ENCODE assay signal across 18 cellular contexts in the genomic region with DNA sequence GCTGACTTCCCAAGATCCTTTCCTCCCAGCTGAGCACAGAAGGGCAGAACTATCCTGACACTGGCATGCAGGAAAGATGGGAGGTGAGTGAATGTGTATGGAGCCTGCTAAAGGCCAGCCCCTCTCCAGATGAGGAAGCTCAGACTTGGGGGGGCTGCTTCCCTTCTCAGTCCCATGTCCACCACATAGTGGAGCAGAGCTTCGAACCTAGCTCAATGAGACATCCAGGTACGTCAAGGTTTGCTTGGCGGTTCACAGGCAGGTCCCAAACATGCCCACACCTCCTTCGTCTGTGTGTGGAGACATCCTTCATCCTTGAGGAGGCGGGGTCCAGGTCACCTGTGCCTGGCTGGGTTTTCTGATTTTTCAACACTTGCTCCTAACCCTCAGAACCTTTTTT. TPM values are rescaled to one million over a fixed set of nuclear protein-coding genes. Genes with fewer than 3 reads are reported as not detected.
DNase-seq lines count a peak whose midpoint lies in the region; ATAC-seq and TF ChIP-seq lines count a peak whose summit lies in the region.
"Had no signal": no experiment of that assay in that cellular context is flagged by ENCODE, and none has a peak within 500 bp of the region (broad histone marks: within the 10 kb centered on the region; RNA-seq: fewer than 3 reads in every experiment).

No MANE protein-coding gene starts in this region.

- TF ChIP-seq CTCF in breast epithelium (IDR thresholded peaks at IDR 0.05) (no peak), MCF 10A (IDR thresholded peaks at IDR 0.05; ENCODE audit: unreplicated experiment) (no peak), chondrocyte (IDR thresholded peaks at IDR 0.05) (no peak), spleen (IDR thresholded peaks at IDR 0.05 in 8 of 11, conservative IDR thresholded peaks at IDR 0.05 in 3 of 11) (no peak), GM20000 (IDR thresholded peaks at IDR 0.05; ENCODE audit: extremely low read depth, missing control alignments) (no peak)

- H3K9me3 Mint-ChIP-seq in MCF 10A (ENCODE audit: unreplicated experiment) (no peaks in the 10 kb centered on the region), chondrocyte (ENCODE audit: low read depth) (no peaks in the 10 kb centered on the region)
- no peaks in the 10 kb centered on the region for H3K9me3 Mint-ChIP-seq in activated naive CD4-positive, alpha-beta T cell treated with anti-CD3 and anti-CD28 coated beads, Interleukin-2, amount 50 U/mL, for 72 hours

- POLR2A ChIA-PET in MCF 10A (lab: Yijun Ruan, JAX): interaction anchor here (0.6 to 3.0 kb wide), 3 partner anchors 19 to 22 kb away, joined by 3 to 33 read pairs (median 3); no protein-coding TSS in a partner anchor

- H3K4me1 Mint-ChIP-seq in MCF 10A (ENCODE audit: insufficient read depth, unreplicated experiment): peaks cover 57% of the 10 kb centered on the region
- H3K4me1 Mint-ChIP-seq in chondrocyte (ENCODE audit: low read depth): peaks cover 32% of the 10 kb centered on the region

- no peaks in the 10 kb centered on the region for H3K27me3 Mint-ChIP-seq in MCF 10A (ENCODE audit: insufficient read depth, unreplicated experiment)
- H3K27me3 Mint-ChIP-seq in chondrocyte (ENCODE audit: low read depth): no peaks in the 10 kb centered on the region

- H3K27ac Mint-ChIP-seq in MCF 10A (ENCODE audit: low read depth, unreplicated experiment) (no peak overlapping the region), chondrocyte (ENCODE audit: unreplicated experiment) (peak overlapping the region; percentile 43)
- H3K27ac Mint-ChIP-seq in activated naive CD4-positive, alpha-beta T cell treated with anti-CD3 and anti-CD28 coated beads, Interleukin-2, amount 50 U/mL, for 72 hours: peak overlapping the region in 1 of 2 donors; percentile 33

- no TSS peak for BruUV-seq in MCF 10A (replicated peaks; lab: Mats Ljungman, UMichigan)

- no peak for DNase-seq in breast epithelium (ENCODE audit: low spot score in 2 of 2)
- no peak for DNase-seq in MCF 10A (ENCODE audit: unreplicated experiment)
- DNase-seq in chondrocyte (ENCODE audit: low spot score): no peak
- DNase-seq in spleen: peak; percentile 51
- no peak for DNase-seq in GM20000 (ENCODE audit: low spot score)
- DNase-seq in NCI-H2081 (lab: John Stamatoyannopoulos, UW): no peak
- DNase-seq in activated naive CD4-positive, alpha-beta T cell treated with anti-CD3 and anti-CD28 coated beads, Interleukin-2, amount 50 U/mL, for 72 hours (ENCODE audit: low spot score in 2 of 2): no peak
- DNase-seq in stimulated activated CD8-positive, alpha-beta memory T cell treated with anti-CD3 and anti-CD28 coated beads, Interleukin-4, amount 100 ng/mL, for 48 hours: no peak
- DNase-seq: 8988T, C1 segment of cervical spinal cord, IMR-90, NCI-H1105, NCI-H146, NCI-H2029 treated with DMSO at 0.1 percent for 48 hours, NCI-H2171, NCI-H69, PC-3 had no signal

- no peaks in the 10 kb centered on the region for H3K4me1 ChIP-seq in breast epithelium
- H3K4me1 ChIP-seq in spleen: peaks cover 0 to 51% (median 18%) of the 10 kb centered on the region in 6 donors

- no peak for ATAC-seq in activated naive CD4-positive, alpha-beta T cell treated with anti-CD3 and anti-CD28 coated beads, Interleukin-2, amount 50 U/mL, for 72 hours
- ATAC-seq: PC-3 had no signal

- no peak overlapping the region for H3K4me3 Mint-ChIP-seq in MCF 10A (ENCODE audit: unreplicated experiment)
- no peak overlapping the region for H3K4me3 Mint-ChIP-seq in chondrocyte (ENCODE audit: unreplicated experiment)

- H3K36me3 ChIP-seq in breast epithelium (no peaks in the 10 kb centered on the region), spleen (peaks cover 0 to 97% (median 14%) of the 10 kb centered on the region in 6 donors)

- no peak for TF ChIP-seq POLR2A in breast epithelium (IDR thresholded peaks at IDR 0.05)
- no peak for TF ChIP-seq POLR2A in spleen (IDR thresholded peaks at IDR 0.05)

- CTCF ChIA-PET in MCF 10A (lab: Yijun Ruan, JAX): interaction anchor here (0.7 to 1.2 kb wide), 4 partner anchors 12 to 176 kb away, joined by 3 to 6 read pairs (median 3); no protein-coding TSS in a partner anchor

- intact Hi-C loops in breast epithelium (cut with DNase I; ENCODE audit: low total_unique reads) (no loop called here), MCF 10A (cut with micrococcal nuclease) (no loop called here), spleen (cut with DNase I; ENCODE audit: low total_unique reads) (no loop called here)

- H3K36me3 Mint-ChIP-seq in MCF 10A (ENCODE audit: insufficient read depth, unreplicated experiment) (peaks cover 86% of the 10 kb centered on the region), chondrocyte (ENCODE audit: low read depth) (peaks cover 10% of the 10 kb centered on the region)
- peaks cover 4 to 12% of the 10 kb centered on the region in 2 donors for H3K36me3 Mint-ChIP-seq in activated naive CD4-positive, alpha-beta T cell treated with anti-CD3 and anti-CD28 coated beads, Interleukin-2, amount 50 U/mL, for 72 hours

- no peak overlapping the region for H3K4me3 ChIP-seq in breast epithelium
- no peak overlapping the region for H3K4me3 ChIP-seq in spleen

- H3K9me3 ChIP-seq in breast epithelium (no peaks in the 10 kb centered on the region), spleen (no peaks in the 10 kb centered on the region)

- H3K27me3 ChIP-seq in breast epithelium (no peaks in the 10 kb centered on the region), spleen (replicated peaks in 1 of 7) (no peaks in the 10 kb centered on the region)

- WGBS in spleen, 5 donors: 93 to 98% (median 98%) methylated on average over 5 of the region's 5 CpGs

- peak overlapping the region; percentile 48 to 67 for H3K27ac ChIP-seq in breast epithelium
- H3K27ac ChIP-seq in spleen: peak overlapping the region in 1 of 8 donors; percentile 80
- H3K27ac ChIP-seq: KMS-11 had no signal

RNA-seq across cellular contexts. Expression of a gene that starts 31.3 kb away (rescaled TPM):
- total RNA-seq in breast epithelium: 100 to 1,000 TPM; 167 to 797 (median 254) TPM
- 99.5 and 105 TPM in 2 replicates for total RNA-seq in MCF 10A (2022)
- total RNA-seq in chondrocyte: 40.9 to 58.1 TPM (median 41.2 TPM) in 3 replicates
- 100 to 1,000 TPM in 6 of 7 donors, 10 to 100 TPM in 1; 79.9 to 333 (median 142) TPM for total RNA-seq in spleen
- polyA plus RNA-seq in spleen: 10 to 100 TPM; 17.6 to 30.3 (median 22.3) TPM
- total RNA-seq in activated naive CD4-positive, alpha-beta T cell treated with anti-CD3 and anti-CD28 coated beads, Interleukin-2, amount 50 U/mL, for 72 hours: 10 to 100 TPM; 23.4 to 27.1 TPM
